ENCODE assay signal across 14 cellular contexts in the genomic region with DNA sequence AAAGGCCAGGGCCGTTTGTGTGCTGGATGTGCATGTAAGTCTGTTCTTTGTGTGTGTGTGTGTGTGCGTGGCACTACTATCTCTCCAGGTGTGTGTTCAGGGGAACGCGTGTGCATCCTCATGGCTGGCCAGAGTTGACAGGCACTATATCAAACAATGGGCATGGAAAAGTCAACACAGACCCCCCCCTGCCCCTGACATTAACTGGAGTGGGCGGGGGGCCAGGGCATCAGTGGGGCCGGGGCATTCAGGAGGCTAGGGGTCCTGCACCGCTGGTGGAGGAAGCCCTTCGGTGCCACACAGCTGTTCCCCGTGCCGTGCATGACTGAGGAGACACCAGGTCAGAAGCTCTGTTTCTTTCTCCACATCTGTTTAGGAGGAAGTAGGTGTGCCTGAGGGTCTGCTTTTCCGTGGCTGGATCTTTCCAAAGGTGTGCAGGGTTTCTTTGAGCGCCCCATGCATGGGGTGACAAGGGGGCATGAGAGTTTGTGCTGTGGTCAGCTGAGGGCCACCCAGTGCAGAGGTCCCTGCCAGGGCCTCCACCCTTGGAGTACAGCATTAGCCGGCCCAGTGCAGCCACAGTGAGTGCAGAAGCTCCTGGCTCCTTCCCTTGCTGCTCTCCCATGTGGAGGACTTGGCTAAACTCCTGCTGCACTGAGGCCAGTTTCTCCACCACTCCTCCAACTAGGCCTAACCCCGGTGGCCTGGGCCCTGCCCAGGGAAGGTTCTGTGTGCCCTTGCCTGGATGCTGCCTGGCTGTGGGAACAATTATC. TPM values are rescaled to one million over a fixed set of nuclear protein-coding genes. Genes with fewer than 3 reads are reported as not detected.
DNase-seq lines count a peak whose midpoint lies in the region; ATAC-seq, FAIRE-seq and TF ChIP-seq lines count a peak whose summit lies in the region.
"Had no signal": no experiment of that assay in that cellular context is flagged by ENCODE, and none has a peak within 500 bp of the region (broad histone marks: within the 10 kb centered on the region; RNA-seq: fewer than 3 reads in every experiment).

No MANE protein-coding gene starts in this region.

- H3K4me3 ChIP-seq in lower lobe of right lung, result no peak overlapping the region
- H3K4me3 ChIP-seq in effector memory CD4-positive, alpha-beta T cell (ENCODE audit: insufficient read depth, low read depth, low read length, poor library complexity, severe bottlenecking), result no peak overlapping the region
- H3K4me3 ChIP-seq: pancreas had no signal

- FAIRE-seq in urothelium cell line (lab: Jason Lieb, UNC), result peak; percentile 63
- FAIRE-seq: pancreas had no signal

- H3K27me3 Mint-ChIP-seq in dendritic cell treated with granulocyte-macrophage colony-stimulating factor and Interleukin-4, amounts not matched to agents 40 ng/mL and 50 ng/mL, for 4 days, result peaks cover 4% of the 10 kb centered on the region

- no peaks in the 10 kb centered on the region for H3K27me3 ChIP-seq in lower lobe of right lung (ENCODE audit: low read depth)
- H3K27me3 ChIP-seq in effector memory CD4-positive, alpha-beta T cell (replicated peaks; ENCODE audit: control insufficient read depth, insufficient read depth, low read length, poor library complexity, severe bottlenecking), result no peaks in the 10 kb centered on the region
- H3K27me3 ChIP-seq: pancreas had no signal

- DNase-seq in activated effector memory CD4-positive, alpha-beta T cell treated with anti-CD3 and anti-CD28 coated beads, Interleukin-2, amount 50 U/mL, for 16 hours, result peak; percentile 51
- DNase-seq in activated effector memory CD4-positive, alpha-beta T cell treated with Interleukin-2 at 50 U/mL for 16 hours, result no peak
- DNase-seq in lower lobe of right lung (peak; percentile 24), urothelium cell line (ENCODE audit: low spot score) (no peak)
- DNase-seq in effector memory CD4-positive, alpha-beta T cell, result no peak
- DNase-seq: effector CD8-positive, alpha-beta T cell; EL; NCI-H510A treated with DMSO at 0.1 percent for 48 hours had no signal

- peaks cover 48% of the 10 kb centered on the region for H3K4me1 Mint-ChIP-seq in dendritic cell treated with granulocyte-macrophage colony-stimulating factor and Interleukin-4, amounts not matched to agents 40 ng/mL and 50 ng/mL, for 4 days (ENCODE audit: low read depth)

- ATAC-seq in lower lobe of right lung (no peak), HG03135 (IDR thresholded peaks at IDR 0.05; ENCODE audit: unreplicated experiment) (no peak), HG03460 (IDR thresholded peaks at IDR 0.05; ENCODE audit: unreplicated experiment) (no peak)
- ATAC-seq: HCT116, pancreas had no signal

- no peaks in the 10 kb centered on the region for H3K9me3 Mint-ChIP-seq in dendritic cell treated with granulocyte-macrophage colony-stimulating factor and Interleukin-4, amounts not matched to agents 40 ng/mL and 50 ng/mL, for 4 days

- no peak overlapping the region for H3K27ac ChIP-seq in lower lobe of right lung
- H3K27ac ChIP-seq in effector memory CD4-positive, alpha-beta T cell (ENCODE audit: insufficient read depth, low read length, poor library complexity, severe bottlenecking), result no peak overlapping the region
- H3K27ac ChIP-seq: pancreas had no signal

- no peak for TF ChIP-seq CTCF in lower lobe of right lung (IDR thresholded peaks at IDR 0.05)

- no peaks in the 10 kb centered on the region for H3K36me3 ChIP-seq in lower lobe of right lung
- H3K36me3 ChIP-seq in effector memory CD4-positive, alpha-beta T cell (ENCODE audit: control insufficient read depth, insufficient read depth, low read length), result no peaks in the 10 kb centered on the region
- H3K36me3 ChIP-seq: pancreas had no signal

- no peaks in the 10 kb centered on the region for H3K4me1 ChIP-seq in lower lobe of right lung
- H3K4me1 ChIP-seq in effector memory CD4-positive, alpha-beta T cell (ENCODE audit: control insufficient read depth, insufficient read depth, low read length, poor library complexity, severe bottlenecking), result no peaks in the 10 kb centered on the region
- H3K4me1 ChIP-seq: pancreas had no signal

- H3K27ac Mint-ChIP-seq in dendritic cell treated with granulocyte-macrophage colony-stimulating factor and Interleukin-4, amounts not matched to agents 40 ng/mL and 50 ng/mL, for 4 days, result peak overlapping the region; percentile 32

- H3K9me3 ChIP-seq in lower lobe of right lung, result no peaks in the 10 kb centered on the region
- H3K9me3 ChIP-seq in effector memory CD4-positive, alpha-beta T cell (ENCODE audit: control insufficient read depth, low read length), result no peaks in the 10 kb centered on the region
- H3K9me3 ChIP-seq: pancreas had no signal

- no peaks in the 10 kb centered on the region for H3K36me3 Mint-ChIP-seq in dendritic cell treated with granulocyte-macrophage colony-stimulating factor and Interleukin-4, amounts not matched to agents 40 ng/mL and 50 ng/mL, for 4 days (ENCODE audit: low read depth)

- no peak overlapping the region for H3K4me3 Mint-ChIP-seq in dendritic cell treated with granulocyte-macrophage colony-stimulating factor and Interleukin-4, amounts not matched to agents 40 ng/mL and 50 ng/mL, for 4 days

- intact Hi-C loops in dendritic cell treated with granulocyte-macrophage colony-stimulating factor and Interleukin-4, amounts not matched to agents 40 ng/mL and 50 ng/mL, for 4 days (cut with micrococcal nuclease), result no loop called here
- intact Hi-C loops in lower lobe of right lung (cut with DNase I), result no loop called here

RNA-seq across cellular contexts. Expression of gene C3orf22, which starts 7.5 kb away (rescaled TPM):
- not detected for total RNA-seq in lower lobe of right lung
- total RNA-seq: lung microvascular endothelial cell, pancreas had no signal

RNA-seq across cellular contexts. Expression of gene CHST13, which starts 27.3 kb away (rescaled TPM):
- 1.5 TPM for total RNA-seq in lower lobe of right lung
- total RNA-seq: lung microvascular endothelial cell had no signal

RNA-seq across cellular contexts. Expression of gene UROC1, which starts 33.7 kb away (rescaled TPM):
- not detected for total RNA-seq in lower lobe of right lung
- total RNA-seq: lung microvascular endothelial cell, pancreas had no signal

Comparison
In these comparisons a context has a peak if more than half of its experiments do, and no peak if none do; other contexts are left out.
1. DNase-seq: peak in activated effector memory CD4-positive, alpha-beta T cell treated with anti-CD3 and anti-CD28 coated beads, Interleukin-2, amount 50 U/mL, for 16 hours (single experiment) and lower lobe of right lung (single experiment); none in activated effector memory CD4-positive, alpha-beta T cell treated with Interleukin-2 at 50 U/mL for 16 hours (single experiment), urothelium cell line (single experiment) and effector memory CD4-positive, alpha-beta T cell (0 of 3).